ENCODE assay signal across 29 cellular contexts in genomic region chr6:6581014-6581413, GRCh38. TPM values are rescaled to one million over a fixed set of nuclear protein-coding genes. Genes with fewer than 3 reads are reported as not detected.
DNase-seq lines count a peak whose midpoint lies in the region; ATAC-seq and TF ChIP-seq lines count a peak whose summit lies in the region.
"Had no signal": no experiment of that assay in that cellular context is flagged by ENCODE, and none has a peak within 500 bp of the region (broad histone marks: within the 10 kb centered on the region; RNA-seq: fewer than 3 reads in every experiment).

No MANE protein-coding gene starts in this region.

- POLR2A ChIA-PET in PC-3 (lab: Charles Lee; ENCODE audit: unreplicated experiment): interaction anchor here (0.5 kb wide), 1 partner anchor 1083 kb away, joined by 3 read pairs; no protein-coding TSS in a partner anchor

- H3K27me3 Mint-ChIP-seq in activated naive CD4-positive, alpha-beta T cell treated with anti-CD3 and anti-CD28 coated beads, Interleukin-2, amount 10 ng/mL, durations not matched to agents 7 days and 5 days: no peaks in the 10 kb centered on the region
- H3K27me3 Mint-ChIP-seq in activated naive CD8-positive, alpha-beta T cell treated with anti-CD3 and anti-CD28 coated beads for 36 hours: no peaks in the 10 kb centered on the region
- H3K27me3 Mint-ChIP-seq: stimulated activated naive B cell treated with anti-CD40 and anti-IgM and Interleukin-4, amounts not matched to agents 10 μg/mL and 1 μg/mL and 100 μg/mL, for 72 hours had no signal

- H3K14ac ChIP-seq in trophoblast cell (ENCODE audit: low read length): no peak overlapping the region

- H3K18ac ChIP-seq in trophoblast cell (ENCODE audit: low read length): no peak overlapping the region

- H4K91ac ChIP-seq in trophoblast cell (ENCODE audit: low read depth, low read length): no peak overlapping the region

- BruUV-seq in PC-3 (replicated peaks; lab: Mats Ljungman, UMichigan): no TSS peak

- H3K4me1 Mint-ChIP-seq in activated naive CD4-positive, alpha-beta T cell treated with anti-CD3 and anti-CD28 coated beads, Interleukin-2, amount 10 ng/mL, durations not matched to agents 7 days and 5 days: peaks cover 49% of the 10 kb centered on the region
- peaks cover 30% of the 10 kb centered on the region for H3K4me1 Mint-ChIP-seq in activated naive CD8-positive, alpha-beta T cell treated with anti-CD3 and anti-CD28 coated beads for 36 hours

- no peak overlapping the region for H2BK120ac ChIP-seq in trophoblast cell (ENCODE audit: insufficient read depth, low read length, poor library complexity)

- H3K79me1 ChIP-seq in trophoblast cell (ENCODE audit: low read length): no peaks in the 10 kb centered on the region

- H2BK5ac ChIP-seq in trophoblast cell (ENCODE audit: low read depth, low read length, poor library complexity): no peak overlapping the region

- H4K12ac ChIP-seq in trophoblast cell (ENCODE audit: low read depth, low read length): no peak overlapping the region

- no peaks in the 10 kb centered on the region for H3F3A ChIP-seq in PC-3 (ENCODE audit: low read length, unreplicated experiment)

- H2AFZ ChIP-seq in trophoblast cell (ENCODE audit: insufficient read depth, low read length, poor library complexity) (no peak overlapping the region), PC-3 (ENCODE audit: low read length) (no peak overlapping the region)
- H2AFZ ChIP-seq: GM23248 had no signal

- H3K27ac ChIP-seq in trophoblast cell (ENCODE audit: low read depth, low read length): no peak overlapping the region
- no peak overlapping the region for H3K27ac ChIP-seq in PC-3 (ENCODE audit: low read length)
- H3K27ac ChIP-seq: GM23248, HL-60, KMS-11, thoracic aorta, vagina, WERI-Rb-1 had no signal

- no peak for ATAC-seq in GM18870 (IDR thresholded peaks at IDR 0.05; ENCODE audit: unreplicated experiment)
- no peak for ATAC-seq in PC-3
- ATAC-seq: left ventricle myocardium superior; sciatic nerve; stimulated activated naive B cell treated with anti-CD40 and anti-IgM and Interleukin-4, amounts not matched to agents 10 μg/mL and 1 μg/mL and 100 μg/mL, for 72 hours had no signal

- H3K27me3 ChIP-seq in trophoblast cell (ENCODE audit: insufficient read depth, low read length): no peaks in the 10 kb centered on the region
- H3K27me3 ChIP-seq in PC-3 (ENCODE audit: low read length): peaks cover 55% of the 10 kb centered on the region
- H3K27me3 ChIP-seq: vagina had no signal

- H3K4me2 ChIP-seq in trophoblast cell (ENCODE audit: low read length) (no peak overlapping the region), PC-3 (ENCODE audit: low read length) (no peak overlapping the region)
- H3K4me2 ChIP-seq: KMS-11 had no signal

- no peak overlapping the region for H2AK5ac ChIP-seq in trophoblast cell (ENCODE audit: low read length)

- no peaks in the 10 kb centered on the region for H3K9me2 ChIP-seq in PC-3 (replicated peaks; ENCODE audit: low read length)

- H3K36me3 ChIP-seq in trophoblast cell (ENCODE audit: control insufficient read depth in 1 of 2, insufficient read depth in 2 of 2, low read length in 2 of 2) (no peaks in the 10 kb centered on the region), PC-3 (ENCODE audit: low read depth, low read length) (no peaks in the 10 kb centered on the region)
- H3K36me3 ChIP-seq: thoracic aorta, vagina, WERI-Rb-1 had no signal

- H3K79me2 ChIP-seq in trophoblast cell (ENCODE audit: control insufficient read depth, insufficient read depth, low read length, poor library complexity) (no peaks in the 10 kb centered on the region), PC-3 (ENCODE audit: low read length) (no peaks in the 10 kb centered on the region)

- H3K4me3 ChIP-seq in trophoblast cell (ENCODE audit: low read depth, low read length) (no peak overlapping the region), PC-3 (ENCODE audit: low read length) (no peak overlapping the region)
- H3K4me3 ChIP-seq: GM23248, thoracic aorta, vagina had no signal

- WGBS in trophoblast cell (ENCODE audit: extremely low coverage, insufficient coverage, insufficient read length): no CpG with 5 or more reads among the region's 4 CpGs

- intact Hi-C loops in PC-3 (cut with micrococcal nuclease): no loop called here

- DNase-seq in NCI-H748 (lab: John Stamatoyannopoulos, UW; ENCODE audit: unreplicated experiment) (peak; percentile 51), NCI-H748 treated with DMSO at 0.1 percent for 48 hours (lab: John Stamatoyannopoulos, UW) (no peak), trophoblast cell (no peak), PC-3 (no peak)
- DNase-seq in activated naive CD4-positive, alpha-beta T cell treated with anti-CD3 and anti-CD28 coated beads, Interleukin-2, amount 10 ng/mL, durations not matched to agents 7 days and 5 days: peak; percentile 45
- DNase-seq in activated naive CD4-positive, alpha-beta T cell (lab: John Stamatoyannopoulos, UW): no peak
- no peak for DNase-seq in activated naive CD8-positive, alpha-beta T cell treated with anti-CD3 and anti-CD28 coated beads for 36 hours
- DNase-seq: effector CD4-positive, alpha-beta T cell; GM23248; islet precursor cell; left ventricle myocardium superior; MM.1S; NCI-H2107; NCI-H524 treated with DMSO at 0.1 percent for 48 hours; SIG-M5; stimulated activated naive B cell treated with anti-CD40 and anti-IgM and Interleukin-4, amounts not matched to agents 10 μg/mL and 1 μg/mL and 100 μg/mL, for 72 hours; T-helper 9 cell; WERI-Rb-1 had no signal

- H3K9me3 ChIP-seq in trophoblast cell (ENCODE audit: insufficient read depth, low read depth, low read length): peaks cover 2% of the 10 kb centered on the region
- H3K9me3 ChIP-seq in PC-3 (ENCODE audit: low read length): no peaks in the 10 kb centered on the region
- H3K9me3 ChIP-seq: vagina had no signal

- H3K23ac ChIP-seq in trophoblast cell (ENCODE audit: low read length): no peak overlapping the region

- H3K4me1 ChIP-seq in trophoblast cell (ENCODE audit: control insufficient read depth in 1 of 2, insufficient read depth in 2 of 2, low read length in 2 of 2): peaks cover 0 to 2% of the 10 kb centered on the region in 2 experiments
- no peaks in the 10 kb centered on the region for H3K4me1 ChIP-seq in PC-3 (ENCODE audit: insufficient read depth, low read length)
- H3K4me1 ChIP-seq: vagina had no signal

- H3K4me3 Mint-ChIP-seq in activated naive CD4-positive, alpha-beta T cell treated with anti-CD3 and anti-CD28 coated beads, Interleukin-2, amount 10 ng/mL, durations not matched to agents 7 days and 5 days: no peak overlapping the region
- H3K4me3 Mint-ChIP-seq in activated naive CD8-positive, alpha-beta T cell treated with anti-CD3 and anti-CD28 coated beads for 36 hours: no peak overlapping the region
- H3K4me3 Mint-ChIP-seq: activated T-helper 1 cell treated with anti-CD3 and anti-CD28 coated beads, Interleukin-12 subunit alpha, Interleukin-12 subunit beta, Interleukin-2, Interleukin-4 antibody, amounts not matched to agents 30 ng/mL and 10 ng/mL and 1 ng/mL, durations not matched to agents 14 hours and 24 hours and 36 hours; CD4-positive, CD25-positive, alpha-beta regulatory T cell; stimulated activated naive B cell treated with anti-CD40 and anti-IgM and Interleukin-4, amounts not matched to agents 10 μg/mL and 1 μg/mL and 100 μg/mL, for 72 hours had no signal

- H3K27ac Mint-ChIP-seq in activated naive CD4-positive, alpha-beta T cell treated with anti-CD3 and anti-CD28 coated beads, Interleukin-2, amount 10 ng/mL, durations not matched to agents 7 days and 5 days: peak overlapping the region; percentile 56
- H3K27ac Mint-ChIP-seq in activated naive CD8-positive, alpha-beta T cell treated with anti-CD3 and anti-CD28 coated beads for 36 hours: peak overlapping the region; percentile 56
- H3K27ac Mint-ChIP-seq: progenitor cell of endocrine pancreas; stimulated activated naive B cell treated with anti-CD40 and anti-IgM and Interleukin-4, amounts not matched to agents 10 μg/mL and 1 μg/mL and 100 μg/mL, for 72 hours had no signal

- CTCF ChIA-PET in activated naive CD4-positive, alpha-beta T cell treated with anti-CD3 and anti-CD28 coated beads, Interleukin-2, amount 10 ng/mL, durations not matched to agents 7 days and 5 days (lab: Charles Lee): interaction anchor here (0.7 to 1.0 kb wide), 2 partner anchors 24 to 33 kb away, joined by 3 read pairs; no protein-coding TSS in a partner anchor
- CTCF ChIA-PET in PC-3 (lab: Charles Lee): no interaction called here

- no peak overlapping the region for H2BK12ac ChIP-seq in trophoblast cell (ENCODE audit: low read length)

- H3K9me3 Mint-ChIP-seq in activated naive CD4-positive, alpha-beta T cell treated with anti-CD3 and anti-CD28 coated beads, Interleukin-2, amount 10 ng/mL, durations not matched to agents 7 days and 5 days: peaks cover 23% of the 10 kb centered on the region
- H3K9me3 Mint-ChIP-seq in activated naive CD8-positive, alpha-beta T cell treated with anti-CD3 and anti-CD28 coated beads for 36 hours: peaks cover 18% of the 10 kb centered on the region

- H4K20me1 ChIP-seq in PC-3 (ENCODE audit: low read length): no peaks in the 10 kb centered on the region

- H4K8ac ChIP-seq in trophoblast cell (ENCODE audit: low read depth, low read length): no peak overlapping the region

- peaks cover 31% of the 10 kb centered on the region for H3K36me3 Mint-ChIP-seq in activated naive CD4-positive, alpha-beta T cell treated with anti-CD3 and anti-CD28 coated beads, Interleukin-2, amount 10 ng/mL, durations not matched to agents 7 days and 5 days
- peaks cover 14% of the 10 kb centered on the region for H3K36me3 Mint-ChIP-seq in activated naive CD8-positive, alpha-beta T cell treated with anti-CD3 and anti-CD28 coated beads for 36 hours
- H3K36me3 Mint-ChIP-seq: CD4-positive, CD25-positive, alpha-beta regulatory T cell had no signal

- no peak overlapping the region for H3K4ac ChIP-seq in trophoblast cell (ENCODE audit: low read depth, low read length)

- H3K9ac ChIP-seq in trophoblast cell (ENCODE audit: low read length): peak overlapping the region; percentile 35
- no peak overlapping the region for H3K9ac ChIP-seq in PC-3 (ENCODE audit: low read length)
- H3K9ac ChIP-seq: GM23248, KMS-11 had no signal

- no peak for TF ChIP-seq CTCF in PC-3 (conservative IDR thresholded peaks at IDR 0.05; ENCODE audit: low read depth, low read length)

RNA-seq across cellular contexts. Expression of gene LY86, which starts 7.5 kb away (rescaled TPM):
- 1 to 10 TPM; 1.2 to 1.3 TPM for total RNA-seq in activated naive CD8-positive, alpha-beta T cell treated with anti-CD3 and anti-CD28 coated beads for 36 hours
- not detected in 2 replicates for polyA plus RNA-seq in trophoblast cell (2013)
- total RNA-seq in PC-3 (2014; rRNA removed): not detected in 2 replicates
- total RNA-seq: A172; CD4-positive, CD25-positive, alpha-beta regulatory T cell; GM23248; myocyte; progenitor cell of endocrine pancreas had no signal
- polyA plus RNA-seq: GM23248 had no signal

Comparison
In these comparisons a context has a peak if more than half of its experiments do, and no peak if none do; other contexts are left out.
1. DNase-seq: peak in NCI-H748 (single experiment) and activated naive CD4-positive, alpha-beta T cell treated with anti-CD3 and anti-CD28 coated beads, Interleukin-2, amount 10 ng/mL, durations not matched to agents 7 days and 5 days (single experiment); none in NCI-H748 treated with DMSO at 0.1 percent for 48 hours (single experiment), activated naive CD4-positive, alpha-beta T cell (0 of 4), activated naive CD8-positive, alpha-beta T cell treated with anti-CD3 and anti-CD28 coated beads for 36 hours (single experiment), trophoblast cell (0 of 2) and PC-3 (single experiment).